21 cellular contexts compared by ENCODE assay signal in genomic region chr2:85736456-85737355, GRCh38. TPM values are rescaled to one million over a fixed set of nuclear protein-coding genes. Genes with fewer than 3 reads are reported as not detected.
A peak's percentile ranks its signal among the peaks of the same experiment; 100 is the strongest.
DNase-seq lines count a peak whose midpoint lies in the region; ATAC-seq and TF ChIP-seq lines count a peak whose summit lies in the region.
"Had no signal": no experiment of that assay in that cellular context is flagged by ENCODE, and none has a peak within 500 bp of the region (broad histone marks: within the 10 kb centered on the region; RNA-seq: fewer than 3 reads in every experiment).

No MANE protein-coding gene starts in this region.

- peak overlapping the region in 6 of 10 donors; percentile 32 to 67 (median 48) for H3K27ac ChIP-seq in heart right ventricle
- H3K27ac ChIP-seq in esophagus (ENCODE audit: low read depth in 2 of 2, low read length in 1 of 2) = peak overlapping the region; percentile 45 to 54
- peak overlapping the region; percentile 55 for H3K27ac ChIP-seq in urinary bladder (ENCODE audit: low read depth)
- H3K27ac ChIP-seq: cardiac muscle cell, KMS-11, WERI-Rb-1 had no signal

- intact Hi-C loops in heart right ventricle (cut with DNase I) = loop anchor here in 1 of 10 donors (10.0 kb wide), 1 partner anchor 348 kb away; no protein-coding TSS in a partner anchor
- intact Hi-C loops in Right ventricle myocardium inferior (cut with DNase I) = no loop called here
- intact Hi-C loops in posterior vena cava (cut with DNase I) = no loop called here

- H3K4me3 ChIP-seq in heart right ventricle (no peak overlapping the region), esophagus (ENCODE audit: low read depth in 1 of 2, low read length in 2 of 2) (no peak overlapping the region), urinary bladder (ENCODE audit: low read depth, low read length) (no peak overlapping the region)
- H3K4me3 ChIP-seq: cardiac muscle cell had no signal

- H3K9me3 Mint-ChIP-seq in activated CD8-positive, alpha-beta T cell treated with anti-CD3 and anti-CD28 coated beads, Interleukin-2, amount 10 ng/mL, durations not matched to agents 7 days and 5 days (ENCODE audit: insufficient read depth) = no peaks in the 10 kb centered on the region
- H3K9me3 Mint-ChIP-seq: activated CD4-positive, alpha-beta memory T cell treated with anti-CD3 and anti-CD28 coated beads, Interleukin-2, amount 10 ng/mL, durations not matched to agents 7 days and 5 days; activated naive CD4-positive, alpha-beta T cell treated with anti-CD3 and anti-CD28 coated beads, Interleukin-2, amount 50 U/mL, for 72 hours; CD4-positive, alpha-beta memory T cell; T-cell had no signal

- no peaks in the 10 kb centered on the region for H3K4me1 Mint-ChIP-seq in activated CD8-positive, alpha-beta T cell treated with anti-CD3 and anti-CD28 coated beads, Interleukin-2, amount 10 ng/mL, durations not matched to agents 7 days and 5 days (ENCODE audit: low read depth)
- H3K4me1 Mint-ChIP-seq: activated CD4-positive, alpha-beta memory T cell treated with anti-CD3 and anti-CD28 coated beads, Interleukin-2, amount 10 ng/mL, durations not matched to agents 7 days and 5 days; CD4-positive, alpha-beta memory T cell; T-cell had no signal

- no peak overlapping the region for H3K27ac Mint-ChIP-seq in activated CD8-positive, alpha-beta T cell treated with anti-CD3 and anti-CD28 coated beads, Interleukin-2, amount 10 ng/mL, durations not matched to agents 7 days and 5 days
- H3K27ac Mint-ChIP-seq: activated CD4-positive, alpha-beta memory T cell treated with anti-CD3 and anti-CD28 coated beads, Interleukin-2, amount 10 ng/mL, durations not matched to agents 7 days and 5 days; activated naive CD4-positive, alpha-beta T cell treated with anti-CD3 and anti-CD28 coated beads, Interleukin-2, amount 50 U/mL, for 72 hours; CD4-positive, alpha-beta memory T cell; T-cell had no signal

- WGBS in heart right ventricle, 2 donors = 87% methylated on average over 7 of the region's 7 CpGs
- WGBS in esophagus, 2 donors = 87 to 88% methylated on average over 7 of the region's 7 CpGs
- whole genome bisulfite sequencing in urinary bladder = 86% methylated on average over 7 of the region's 7 CpGs

- H3K9me3 ChIP-seq in heart right ventricle (peaks cover 0 to 5% (median 0%) of the 10 kb centered on the region in 11 donors), esophagus (ENCODE audit: control insufficient read depth in 2 of 2, insufficient read depth in 1 of 2, low read depth in 1 of 2, low read length in 1 of 2) (no peaks in the 10 kb centered on the region)

- H3K4me3 Mint-ChIP-seq in activated CD8-positive, alpha-beta T cell treated with anti-CD3 and anti-CD28 coated beads, Interleukin-2, amount 10 ng/mL, durations not matched to agents 7 days and 5 days = no peak overlapping the region
- H3K4me3 Mint-ChIP-seq: activated CD4-positive, alpha-beta memory T cell treated with anti-CD3 and anti-CD28 coated beads, Interleukin-2, amount 10 ng/mL, durations not matched to agents 7 days and 5 days; CD4-positive, alpha-beta memory T cell; T-cell had no signal

- DNase-seq in heart right ventricle (no peak), Right ventricle myocardium inferior (ENCODE audit: missing footprints) (no peak), posterior vena cava (ENCODE audit: low spot score) (peak; percentile 76)
- DNase-seq in NK-92 treated with Interleukin-12 subunit alpha and Interleukin-12 subunit beta, amount 100 ng/mL, for 24 hours (lab: John Stamatoyannopoulos, UW) = no peak
- no peak for DNase-seq in activated CD8-positive, alpha-beta T cell treated with anti-CD3 and anti-CD28 coated beads, Interleukin-2, amount 10 ng/mL, durations not matched to agents 7 days and 5 days
- DNase-seq: activated CD4-positive, alpha-beta memory T cell treated with anti-CD3 and anti-CD28 coated beads, Interleukin-2, amount 10 ng/mL, durations not matched to agents 7 days and 5 days; activated T-cell treated with anti-CD3 and anti-CD28 coated beads, Interleukin-2, amount 50 U/mL, for 48 hours; CD4-positive, alpha-beta memory T cell; DMS79; NCI-H1092; occipital lobe; T-cell; WERI-Rb-1 had no signal

- TF ChIP-seq CTCF in heart right ventricle (IDR thresholded peaks at IDR 0.05) = no peak

- POLR2A ChIA-PET in activated CD8-positive, alpha-beta T cell treated with anti-CD3 and anti-CD28 coated beads, Interleukin-2, amount 10 ng/mL, durations not matched to agents 7 days and 5 days (lab: Charles Lee) = no interaction called here

- ATAC-seq in heart right ventricle = no peak
- ATAC-seq in Right ventricle myocardium inferior = no peak
- no peak for ATAC-seq in HG02840 (IDR thresholded peaks at IDR 0.05; ENCODE audit: low FRiP score, unreplicated experiment)
- ATAC-seq in activated CD8-positive, alpha-beta T cell treated with anti-CD3 and anti-CD28 coated beads, Interleukin-2, amount 10 ng/mL, durations not matched to agents 7 days and 5 days = no peak
- ATAC-seq: activated naive CD4-positive, alpha-beta T cell treated with anti-CD3 and anti-CD28 coated beads, Interleukin-2, amount 50 U/mL, for 72 hours; T-cell had no signal

- H3K27me3 ChIP-seq in heart right ventricle = no peaks in the 10 kb centered on the region
- H3K27me3 ChIP-seq in esophagus (ENCODE audit: control insufficient read depth in 1 of 2, insufficient read depth in 2 of 2, low read length in 2 of 2) = no peaks in the 10 kb centered on the region
- H3K27me3 ChIP-seq: cardiac muscle cell had no signal

- CTCF ChIA-PET in activated CD8-positive, alpha-beta T cell treated with anti-CD3 and anti-CD28 coated beads, Interleukin-2, amount 10 ng/mL, durations not matched to agents 7 days and 5 days (lab: Charles Lee) = interaction anchor here (0.7 to 1.4 kb wide), 3 partner anchors 13 to 108 kb away, joined by 3 to 5 read pairs (median 4); no protein-coding TSS in a partner anchor

- H3K36me3 Mint-ChIP-seq in activated CD8-positive, alpha-beta T cell treated with anti-CD3 and anti-CD28 coated beads, Interleukin-2, amount 10 ng/mL, durations not matched to agents 7 days and 5 days (ENCODE audit: low read depth) = no peaks in the 10 kb centered on the region
- H3K36me3 Mint-ChIP-seq: activated naive CD4-positive, alpha-beta T cell treated with anti-CD3 and anti-CD28 coated beads, Interleukin-2, amount 50 U/mL, for 72 hours; CD4-positive, alpha-beta memory T cell; T-cell had no signal

- peaks cover 40% of the 10 kb centered on the region for H3K27me3 Mint-ChIP-seq in activated CD8-positive, alpha-beta T cell treated with anti-CD3 and anti-CD28 coated beads, Interleukin-2, amount 10 ng/mL, durations not matched to agents 7 days and 5 days (ENCODE audit: low read depth)

- H3K4me1 ChIP-seq in heart right ventricle = peaks cover 15 to 63% (median 29%) of the 10 kb centered on the region in 9 donors
- peaks cover 2 to 7% of the 10 kb centered on the region in 2 donors for H3K4me1 ChIP-seq in esophagus (ENCODE audit: control insufficient read depth in 2 of 2, insufficient read depth in 2 of 2, low read length in 1 of 2)
- H3K4me1 ChIP-seq in urinary bladder (ENCODE audit: insufficient read depth) = no peaks in the 10 kb centered on the region

- H3K36me3 ChIP-seq in heart right ventricle (no peaks in the 10 kb centered on the region), esophagus (ENCODE audit: control insufficient read depth in 2 of 2, insufficient read depth in 2 of 2, low read length in 1 of 2) (no peaks in the 10 kb centered on the region), urinary bladder (ENCODE audit: insufficient read depth) (no peaks in the 10 kb centered on the region)
- H3K36me3 ChIP-seq: cardiac muscle cell, WERI-Rb-1 had no signal

RNA-seq across cellular contexts. Expression of gene ATOH8, which starts 17.1 kb away (rescaled TPM):
- total RNA-seq in heart right ventricle = 10 to 100 TPM in 9 of 10 donors, 1 to 10 TPM in 1; 8.7 to 33.4 (median 15.2) TPM
- 10 to 100 TPM; 35.2 to 45.9 TPM for polyA plus RNA-seq in heart right ventricle
- total RNA-seq in Right ventricle myocardium inferior = 29.1 TPM
- 1 to 10 TPM; 3.0 to 5.9 TPM for polyA plus RNA-seq in esophagus
- 10 to 100 TPM; 16.6 to 17.5 TPM for total RNA-seq in posterior vena cava
- 18.3 TPM for total RNA-seq in urinary bladder
- 49.2 TPM for polyA plus RNA-seq in urinary bladder
- under 1 TPM; 0.11 to 0.13 TPM for total RNA-seq in activated CD8-positive, alpha-beta T cell treated with anti-CD3 and anti-CD28 coated beads, Interleukin-2, amount 10 ng/mL, durations not matched to agents 7 days and 5 days
- total RNA-seq: activated naive CD4-positive, alpha-beta T cell treated with anti-CD3 and anti-CD28 coated beads, Interleukin-2, amount 50 U/mL, for 72 hours; CD4-positive, alpha-beta memory T cell had no signal
- polyA plus RNA-seq: CD4-positive, alpha-beta memory T cell had no signal

RNA-seq across cellular contexts. Expression of gene GNLY, which starts 42.5 kb away (rescaled TPM):
- total RNA-seq in heart right ventricle (10 to 100 TPM in 1 of 10 donors, 1 to 10 TPM in 5, under 1 TPM in 4; 0.17 to 43.2 (median 1.2) TPM), Right ventricle myocardium inferior (3.4 TPM), posterior vena cava (1 to 10 TPM; 2.4 to 5.3 TPM), urinary bladder (not detected)
- polyA plus RNA-seq in heart right ventricle (1 to 10 TPM; 1.2 to 3.1 TPM), esophagus (1 to 10 TPM; 1.2 to 1.7 TPM), urinary bladder (1.8 TPM)
- 100 to 1,000 TPM; 136 to 143 TPM for total RNA-seq in activated CD8-positive, alpha-beta T cell treated with anti-CD3 and anti-CD28 coated beads, Interleukin-2, amount 10 ng/mL, durations not matched to agents 7 days and 5 days
- total RNA-seq: A673, cardiac muscle cell, occipital lobe, skeletal muscle tissue had no signal
- polyA plus RNA-seq: cardiac muscle cell had no signal

Comparison
In these comparisons a context has a peak if more than half of its experiments do, and no peak if none do; other contexts are left out.
1. RNA of gene ATOH8, which starts 17.1 kb away (total RNA-seq): 29.1 TPM in Right ventricle myocardium inferior (single experiment), 18.3 TPM in urinary bladder (single experiment), 16.6 to 17.5 TPM in posterior vena cava and 8.7 to 33.4 TPM in heart right ventricle; 0.11 to 0.13 TPM in activated CD8-positive, alpha-beta T cell treated with anti-CD3 and anti-CD28 coated beads, Interleukin-2, amount 10 ng/mL, durations not matched to agents 7 days and 5 days; every median in the first group is over 4 times any median in the second.
2. Peak in every context shown above with its lines, with median percentiles within 50 percentile points of each other: H3K27ac ChIP-seq.